In genomic region chr1:230978491-230979388, GRCh38 we compare ENCODE assay signal across 1 cellular context.
TF ChIP-seq lines count a peak whose summit lies in the region.

ARV1 (plus strand) TSS chr1:230979094; CDS start chr1:230979106, 12 bp downstream.
TTC13 (minus strand) TSS chr1:230978861; CDS start chr1:230978830, 31 bp downstream.

TF ChIP-seq in HepG2, 621 proteins besides CTCF, POLR2A, EP300 and RAD21 (continued from another document and continues in another):
- TF ChIP-seq HIVEP1 (CRISPR knock-in tag; IDR thresholded peaks at IDR 0.05) (peak; percentile 73; the same call in 1 of the 2 replicates), ZNF512B (CRISPR knock-in tag; IDR thresholded peaks at IDR 0.05; ENCODE audit: borderline replicate concordance) (no peak), ZNF331 (CRISPR knock-in tag; IDR thresholded peaks at IDR 0.05) (peak; percentile 69), ZNF569 (CRISPR knock-in tag; IDR thresholded peaks at IDR 0.05; ENCODE audit: borderline replicate concordance) (0 out of 2 replicates have a peak, but pooled peaks have one; percentile 48), ATF3 (CRISPR knock-in tag; IDR thresholded peaks at IDR 0.05) (no peak), MIER3 (CRISPR knock-in tag; IDR thresholded peaks at IDR 0.05; ENCODE audit: borderline replicate concordance) (no peak), GPBP1L1 (CRISPR knock-in tag; IDR thresholded peaks at IDR 0.05) (no peak), ZNF773 (CRISPR knock-in tag; IDR thresholded peaks at IDR 0.05; ENCODE audit: borderline replicate concordance) (no peak), JDP2 (CRISPR knock-in tag; IDR thresholded peaks at IDR 0.05; ENCODE audit: borderline replicate concordance) (no peak), REST (IDR thresholded peaks at IDR 0.05; ENCODE audit: borderline replicate concordance in 1 of 2, low read depth in 1 of 2, low read length in 2 of 2) (no peak), ZNF580 (CRISPR knock-in tag; IDR thresholded peaks at IDR 0.05; ENCODE audit: borderline replicate concordance, low read depth) (peak; percentile 82; the same call in 1 of the 2 replicates), SRF (IDR thresholded peaks at IDR 0.05; ENCODE audit: low read depth, low read length) (no peak), ZBTB21 (CRISPR knock-in tag; IDR thresholded peaks at IDR 0.05) (peak; percentile 88), REL (CRISPR knock-in tag; conservative IDR thresholded peaks at IDR 0.05) (no peak), ATM (IDR thresholded peaks at IDR 0.05; ENCODE audit: borderline replicate concordance) (no peak), ZNF10 (CRISPR knock-in tag; IDR thresholded peaks at IDR 0.05; ENCODE audit: borderline replicate concordance, low read depth) (no peak), REXO4 (CRISPR knock-in tag; IDR thresholded peaks at IDR 0.05; ENCODE audit: borderline replicate concordance) (no peak), ZNF383 (CRISPR knock-in tag; IDR thresholded peaks at IDR 0.05; ENCODE audit: borderline replicate concordance) (no peak), ZNF597 (CRISPR knock-in tag; IDR thresholded peaks at IDR 0.05) (no peak), ZNF34 (CRISPR knock-in tag; IDR thresholded peaks at IDR 0.05; ENCODE audit: borderline replicate concordance) (no peak), ZBTB38 (CRISPR knock-in tag; IDR thresholded peaks at IDR 0.05) (peak; percentile 55; the same call in 1 of the 2 replicates), TFE3 (CRISPR knock-in tag; IDR thresholded peaks at IDR 0.05) (no peak), RBFOX2 (IDR thresholded peaks at IDR 0.05; ENCODE audit: low read depth, low read length) (peak; percentile 81), ZBED4 (CRISPR knock-in tag; IDR thresholded peaks at IDR 0.05; ENCODE audit: borderline replicate concordance) (peak; percentile 24; the same call in 1 of the 2 replicates), HDAC2 (CRISPR knock-in tag; IDR thresholded peaks at IDR 0.05) (peak; percentile 70), ZNF317 (CRISPR knock-in tag; IDR thresholded peaks at IDR 0.05) (peak; percentile 73), ZNF574 (CRISPR knock-in tag; IDR thresholded peaks at IDR 0.05) (peak; percentile 95), ZFY (CRISPR knock-in tag; IDR thresholded peaks at IDR 0.05) (peak; percentile 88), CREBL2 (CRISPR knock-in tag; IDR thresholded peaks at IDR 0.05; ENCODE audit: borderline replicate concordance) (peak; percentile 43; the same call in 1 of the 2 replicates), SNRNP70 (IDR thresholded peaks at IDR 0.05; ENCODE audit: low read depth, low read length) (no peak), SATB2 (CRISPR knock-in tag; IDR thresholded peaks at IDR 0.05) (no peak), IKZF5 (CRISPR knock-in tag; IDR thresholded peaks at IDR 0.05) (peak; percentile 82), ZNF577 (CRISPR knock-in tag; IDR thresholded peaks at IDR 0.05; ENCODE audit: borderline replicate concordance, low read depth) (no peak), SETDB1 (CRISPR knock-in tag; IDR thresholded peaks at IDR 0.05; ENCODE audit: borderline replicate concordance) (no peak), ZNF788 (CRISPR knock-in tag; IDR thresholded peaks at IDR 0.05; ENCODE audit: borderline replicate concordance) (peak; percentile 91), DNMT1 (CRISPR knock-in tag; IDR thresholded peaks at IDR 0.05) (no peak; the same call in 1 of the 2 replicates), ZNF589 (CRISPR knock-in tag; conservative IDR thresholded peaks at IDR 0.05) (no peak), ZNF275 (CRISPR knock-in tag; IDR thresholded peaks at IDR 0.05; ENCODE audit: borderline replicate concordance) (peak; percentile 92)
